In the genomic region with DNA sequence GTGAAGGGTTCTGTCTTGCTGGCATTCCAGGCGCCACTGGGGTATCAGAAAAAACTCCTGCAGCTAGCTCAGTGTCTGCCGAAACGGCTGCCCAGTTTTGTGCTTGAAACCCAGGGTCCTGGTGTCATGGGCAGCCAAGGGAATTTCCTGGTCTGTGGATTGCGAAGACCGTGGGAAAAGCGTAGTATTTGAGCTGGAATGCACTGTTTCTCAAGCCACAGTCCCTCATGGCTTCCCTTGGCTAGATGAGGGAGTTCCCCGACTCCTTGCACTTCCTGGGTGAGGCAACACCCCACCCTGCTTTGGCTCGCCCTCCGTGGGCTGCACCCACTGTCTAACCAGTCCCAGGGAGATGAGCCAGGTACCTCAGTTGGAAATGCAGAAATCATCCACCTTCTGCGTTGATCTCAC, we compare ENCODE assay signal across 10 cellular contexts. TPM values are rescaled to one million over a fixed set of nuclear protein-coding genes. Genes with fewer than 3 reads are reported as not detected.
DNase-seq lines count a peak whose midpoint lies in the region; ATAC-seq, FAIRE-seq and TF ChIP-seq lines count a peak whose summit lies in the region.
"Had no signal": no experiment of that assay in that cellular context is flagged by ENCODE, and none has a peak within 500 bp of the region (broad histone marks: within the 10 kb centered on the region; RNA-seq: fewer than 3 reads in every experiment).

No MANE protein-coding gene starts in this region.

- peak overlapping the region; percentile 23 for H3K4me3 Mint-ChIP-seq in activated naive CD4-positive, alpha-beta T cell treated with anti-CD3 and anti-CD28 coated beads, Interleukin-2, amount 50 U/mL, for 24 hours

- no peak for TF ChIP-seq EP300 in stomach (IDR thresholded peaks at IDR 0.05)

- FAIRE-seq in kidney (lab: Jason Lieb, UNC): no peak
- FAIRE-seq: endothelial cell of umbilical vein had no signal

- no peak for DNase-seq in activated naive CD4-positive, alpha-beta T cell (lab: John Stamatoyannopoulos, UW)
- DNase-seq in amniotic epithelial cell (ENCODE audit: low read depth) (peak; percentile 93), kidney (peak; percentile 37), stomach (peak; percentile 25), NCI-H1105 treated with DMSO at 0.1 percent for 48 hours (lab: John Stamatoyannopoulos, UW) (no peak)
- DNase-seq in stimulated activated CD4-positive, alpha-beta T cell treated with anti-CD3 and anti-CD28 coated beads, Interleukin-4, amount 100 ng/mL, for 4 hours: no peak

- H3K4me1 ChIP-seq in kidney (ENCODE audit: control insufficient read depth in 1 of 2, insufficient read depth in 1 of 2, low read depth in 1 of 2, low read length in 2 of 2): peaks cover 8 to 14% of the 10 kb centered on the region in 2 donors
- peaks cover 10 to 35% (median 25%) of the 10 kb centered on the region in 4 donors for H3K4me1 ChIP-seq in stomach

- H3K4me3 ChIP-seq in kidney (ENCODE audit: low read length in 2 of 2) (no peak overlapping the region), stomach (no peak overlapping the region)
- H3K4me3 ChIP-seq: GM23248 had no signal

- H3K36me3 ChIP-seq in kidney (ENCODE audit: control insufficient read depth in 1 of 2, insufficient read depth in 2 of 2, low read length in 2 of 2) (peaks cover 14 to 37% of the 10 kb centered on the region in 2 donors), stomach (peaks cover 53 to 82% (median 68%) of the 10 kb centered on the region in 4 donors)

- no peaks in the 10 kb centered on the region for H3K9me3 Mint-ChIP-seq in activated naive CD4-positive, alpha-beta T cell treated with anti-CD3 and anti-CD28 coated beads, Interleukin-2, amount 50 U/mL, for 24 hours

- peaks cover 46% of the 10 kb centered on the region for H3K4me1 Mint-ChIP-seq in activated naive CD4-positive, alpha-beta T cell treated with anti-CD3 and anti-CD28 coated beads, Interleukin-2, amount 50 U/mL, for 24 hours

- no peak overlapping the region for H3K9ac ChIP-seq in kidney (ENCODE audit: low read length in 2 of 2)
- H3K9ac ChIP-seq: GM23248 had no signal

- H3K36me3 Mint-ChIP-seq in activated naive CD4-positive, alpha-beta T cell treated with anti-CD3 and anti-CD28 coated beads, Interleukin-2, amount 50 U/mL, for 24 hours: peaks cover 20% of the 10 kb centered on the region

- TF ChIP-seq CTCF in kidney (IDR thresholded peaks at IDR 0.05; ENCODE audit: borderline replicate concordance, extremely low read depth, insufficient read depth) (no peak), stomach (IDR thresholded peaks at IDR 0.05) (no peak)

- no peak for ATAC-seq in HG03280 (IDR thresholded peaks at IDR 0.05; ENCODE audit: unreplicated experiment)

- H3K27ac Mint-ChIP-seq in activated naive CD4-positive, alpha-beta T cell treated with anti-CD3 and anti-CD28 coated beads, Interleukin-2, amount 50 U/mL, for 24 hours: peak overlapping the region; percentile 77

- H3K9me3 ChIP-seq in kidney (ENCODE audit: control insufficient read depth in 1 of 2, low read length in 2 of 2): no peaks in the 10 kb centered on the region
- no peaks in the 10 kb centered on the region for H3K9me3 ChIP-seq in stomach

- H3K27ac ChIP-seq in kidney (ENCODE audit: low read depth in 2 of 2, low read length in 2 of 2) (no peak overlapping the region), stomach (peak overlapping the region in 2 of 5 donors; percentile 18 to 27)
- H3K27ac ChIP-seq: GM23248 had no signal

- TF ChIP-seq POLR2A in stomach (IDR thresholded peaks at IDR 0.05): no peak

- 74 to 90% (median 80%) methylated on average over 8 to 10 of the region's 10 CpGs for WGBS in stomach, 5 donors

- intact Hi-C loops in kidney (cut with DNase I) (loop anchor here (10.0 kb wide), 1 partner anchor 158 kb away; no protein-coding TSS in a partner anchor), stomach (cut with DNase I; ENCODE audit: low total_unique reads) (no loop called here)

- H3K27me3 ChIP-seq in stomach: no peaks in the 10 kb centered on the region

- no peaks in the 10 kb centered on the region for H3K27me3 Mint-ChIP-seq in activated naive CD4-positive, alpha-beta T cell treated with anti-CD3 and anti-CD28 coated beads, Interleukin-2, amount 50 U/mL, for 24 hours

RNA-seq across cellular contexts. Expression of gene NOP14, which starts 40.1 kb away (rescaled TPM):
- 22.0 TPM for total RNA-seq in kidney
- polyA plus RNA-seq in kidney (ENCODE audit: insufficient read depth, low read depth, low replicate concordance): 15.1 TPM
- total RNA-seq in stomach: 10 to 100 TPM; 11.7 to 68.7 (median 18.7) TPM
- polyA plus RNA-seq in stomach: 10 to 100 TPM; 12.7 to 18.6 (median 17.6) TPM

RNA-seq across cellular contexts. Expression of gene GRK4, which starts 40.2 kb away (rescaled TPM):
- total RNA-seq in kidney (4.3 TPM), stomach (10 to 100 TPM in 1 of 5 donors, 1 to 10 TPM in 3, under 1 TPM in 1; 0.58 to 11.9 (median 4.6) TPM)
- polyA plus RNA-seq in kidney (ENCODE audit: insufficient read depth, low read depth, low replicate concordance) (4.3 TPM), stomach (1 to 10 TPM; 2.8 to 6.6 (median 5.5) TPM)

Comparison
In these comparisons a context has a peak if more than half of its experiments do, and no peak if none do; other contexts are left out.
1. DNase-seq: peak in amniotic epithelial cell (single experiment), kidney (single experiment) and stomach (single experiment); none in activated naive CD4-positive, alpha-beta T cell (0 of 4), stimulated activated CD4-positive, alpha-beta T cell treated with anti-CD3 and anti-CD28 coated beads, Interleukin-4, amount 100 ng/mL, for 4 hours (0 of 2) and NCI-H1105 treated with DMSO at 0.1 percent for 48 hours (single experiment).